8 cellular contexts compared by ENCODE assay signal in genomic region chr16:30092373-30093010, GRCh38. TPM values are rescaled to one million over a fixed set of nuclear protein-coding genes. Genes with fewer than 3 reads are reported as not detected.
DNase-seq lines count a peak whose midpoint lies in the region; ATAC-seq and TF ChIP-seq lines count a peak whose summit lies in the region.

No MANE protein-coding gene starts in this region.

- DNase-seq in AG20443 (ENCODE audit: low spot score) = peak; percentile 67
- DNase-seq in NCI-H526 (lab: John Stamatoyannopoulos, UW) = peak; percentile 76 to 91
- peak; percentile 78 for DNase-seq in activated CD4-positive, alpha-beta memory T cell treated with anti-CD3 and anti-CD28 coated beads, Interleukin-2, amount 10 ng/mL, durations not matched to agents 7 days and 5 days
- DNase-seq in endodermal cell = peak; percentile 95
- peak; percentile 93 for DNase-seq in mesenteric fat pad (ENCODE audit: low spot score)
- peak; percentile 85 for DNase-seq in stimulated activated CD8-positive, alpha-beta memory T cell treated with anti-CD3 and anti-CD28 coated beads, Interleukin-4, amount 100 ng/mL, for 48 hours

- CTCF ChIA-PET in activated CD4-positive, alpha-beta memory T cell treated with anti-CD3 and anti-CD28 coated beads, Interleukin-2, amount 10 ng/mL, durations not matched to agents 7 days and 5 days (lab: Charles Lee) = interaction anchor here (0.5 to 4.8 kb wide), 33 partner anchors 8 to 1883 kb away, joined by 3 to 58 read pairs (median 4); partner anchors contain the start of genes ALDOA, CORO1A, DCTPP1 and PPP4C

- H3K9ac ChIP-seq in endodermal cell (ENCODE audit: extremely low read depth, low read length, poor library complexity, severe bottlenecking) = peak overlapping the region; percentile 14

- peaks cover 12% of the 10 kb centered on the region for H3K9me3 ChIP-seq in endodermal cell (ENCODE audit: control insufficient read depth, low read length)

- 26 to 32% methylated on average over 11 to 22 of the region's 22 CpGs for WGBS in endodermal cell (ENCODE audit: insufficient coverage in 1 of 2, insufficient read length in 1 of 2), 2 experiments

- no peaks in the 10 kb centered on the region for H3K4me1 ChIP-seq in endodermal cell (ENCODE audit: control insufficient read depth, insufficient read depth, low read length)

- ATAC-seq in GM18868 (IDR thresholded peaks at IDR 0.05; ENCODE audit: unreplicated experiment) = peak; percentile 46
- peak; percentile 36 for ATAC-seq in HG03139 (IDR thresholded peaks at IDR 0.05; ENCODE audit: unreplicated experiment)

- peak overlapping the region; percentile 83 for H3K4me3 ChIP-seq in endodermal cell (ENCODE audit: low read length)

- peak; percentile 89 for TF ChIP-seq CTCF in endodermal cell (conservative IDR thresholded peaks at IDR 0.05)

- H3K4me1 Mint-ChIP-seq in activated CD4-positive, alpha-beta memory T cell treated with anti-CD3 and anti-CD28 coated beads, Interleukin-2, amount 10 ng/mL, durations not matched to agents 7 days and 5 days = peaks cover 68% of the 10 kb centered on the region
- H3K4me1 Mint-ChIP-seq in endodermal cell = peaks cover 19% of the 10 kb centered on the region

- H3K27ac Mint-ChIP-seq in activated CD4-positive, alpha-beta memory T cell treated with anti-CD3 and anti-CD28 coated beads, Interleukin-2, amount 10 ng/mL, durations not matched to agents 7 days and 5 days = peak overlapping the region; percentile 96
- peak overlapping the region; percentile 73 for H3K27ac Mint-ChIP-seq in endodermal cell

- peaks cover 9% of the 10 kb centered on the region for H3K9me3 Mint-ChIP-seq in activated CD4-positive, alpha-beta memory T cell treated with anti-CD3 and anti-CD28 coated beads, Interleukin-2, amount 10 ng/mL, durations not matched to agents 7 days and 5 days
- peaks cover 13% of the 10 kb centered on the region for H3K9me3 Mint-ChIP-seq in endodermal cell

- H3K27me3 ChIP-seq in endodermal cell (ENCODE audit: control insufficient read depth, insufficient read depth, low read length, poor library complexity, severe bottlenecking) = no peaks in the 10 kb centered on the region

- H3K36me3 Mint-ChIP-seq in activated CD4-positive, alpha-beta memory T cell treated with anti-CD3 and anti-CD28 coated beads, Interleukin-2, amount 10 ng/mL, durations not matched to agents 7 days and 5 days (ENCODE audit: low read depth) = peaks cover 44% of the 10 kb centered on the region
- H3K36me3 Mint-ChIP-seq in endodermal cell (ENCODE audit: low read depth) = peaks cover 17% of the 10 kb centered on the region

- H3K4me3 Mint-ChIP-seq in activated CD4-positive, alpha-beta memory T cell treated with anti-CD3 and anti-CD28 coated beads, Interleukin-2, amount 10 ng/mL, durations not matched to agents 7 days and 5 days = peak overlapping the region; percentile 88
- H3K4me3 Mint-ChIP-seq in endodermal cell = peak overlapping the region; percentile 71

- POLR2A ChIA-PET in activated CD4-positive, alpha-beta memory T cell treated with anti-CD3 and anti-CD28 coated beads, Interleukin-2, amount 10 ng/mL, durations not matched to agents 7 days and 5 days (lab: Charles Lee) = interaction anchor here (0.9 to 6.6 kb wide), 18 partner anchors 10 to 334 kb away, joined by 3 to 107 read pairs (median 4); partner anchors contain the start of genes ALDOA, CORO1A, PPP4C and SEPTIN1

- no peaks in the 10 kb centered on the region for H3K27me3 Mint-ChIP-seq in activated CD4-positive, alpha-beta memory T cell treated with anti-CD3 and anti-CD28 coated beads, Interleukin-2, amount 10 ng/mL, durations not matched to agents 7 days and 5 days
- no peaks in the 10 kb centered on the region for H3K27me3 Mint-ChIP-seq in endodermal cell (ENCODE audit: insufficient read depth)

- H3K27ac ChIP-seq in endodermal cell (ENCODE audit: low read depth, low read length) = peak overlapping the region; percentile 50

- H3K36me3 ChIP-seq in endodermal cell (ENCODE audit: control insufficient read depth, insufficient read depth, low read length) = no peaks in the 10 kb centered on the region

RNA-seq across cellular contexts. Expression of gene TBX6, which starts 0.8 kb away (rescaled TPM):
- 1 to 10 TPM; 1.9 to 2.5 TPM for total RNA-seq in activated CD4-positive, alpha-beta memory T cell treated with anti-CD3 and anti-CD28 coated beads, Interleukin-2, amount 10 ng/mL, durations not matched to agents 7 days and 5 days
- total RNA-seq in endodermal cell (1 to 10 TPM; 3.0 to 6.3 TPM), mesenteric fat pad (0.67 TPM)
- 3.4 TPM for polyA plus RNA-seq in endodermal cell (2013, experiment 1 of 2)
- polyA plus RNA-seq in endodermal cell (2013, experiment 2 of 2) = 3.1 TPM

RNA-seq across cellular contexts. Expression of gene YPEL3, which starts 3.5 kb away (rescaled TPM):
- total RNA-seq in activated CD4-positive, alpha-beta memory T cell treated with anti-CD3 and anti-CD28 coated beads, Interleukin-2, amount 10 ng/mL, durations not matched to agents 7 days and 5 days = 100 to 1,000 TPM in 1 of 2 experiments, 10 to 100 TPM in 1; 99.4 to 106 TPM
- total RNA-seq in endodermal cell = 10 to 100 TPM; 42.0 to 57.2 TPM
- polyA plus RNA-seq in endodermal cell (2013, experiment 1 of 2) = 39.8 TPM
- polyA plus RNA-seq in endodermal cell (2013, experiment 2 of 2) = 36.9 TPM
- total RNA-seq in mesenteric fat pad = 49.3 TPM

RNA-seq across cellular contexts. Expression of gene PPP4C, which starts 16.7 kb away (rescaled TPM):
- 100 to 1,000 TPM; 146 to 147 TPM for total RNA-seq in activated CD4-positive, alpha-beta memory T cell treated with anti-CD3 and anti-CD28 coated beads, Interleukin-2, amount 10 ng/mL, durations not matched to agents 7 days and 5 days
- total RNA-seq in endodermal cell (100 to 1,000 TPM; 150 to 151 TPM), mesenteric fat pad (81.1 TPM)
- polyA plus RNA-seq in endodermal cell (2013, experiment 1 of 2) = 140 TPM
- 132 TPM for polyA plus RNA-seq in endodermal cell (2013, experiment 2 of 2)

RNA-seq across cellular contexts. Expression of gene GDPD3, which starts 20.8 kb away (rescaled TPM):
- 10 to 100 TPM; 11.5 to 12.3 TPM for total RNA-seq in activated CD4-positive, alpha-beta memory T cell treated with anti-CD3 and anti-CD28 coated beads, Interleukin-2, amount 10 ng/mL, durations not matched to agents 7 days and 5 days
- total RNA-seq in endodermal cell = 1 to 10 TPM; 2.7 to 6.5 TPM
- polyA plus RNA-seq in endodermal cell (2013, experiment 1 of 2) = 5.8 TPM
- polyA plus RNA-seq in endodermal cell (2013, experiment 2 of 2) = 4.1 TPM
- total RNA-seq in mesenteric fat pad = 4.3 TPM

RNA-seq across cellular contexts. Expression of gene ALDOA, which starts 26.9 kb away (rescaled TPM):
- total RNA-seq in activated CD4-positive, alpha-beta memory T cell treated with anti-CD3 and anti-CD28 coated beads, Interleukin-2, amount 10 ng/mL, durations not matched to agents 7 days and 5 days = 1,000 to 10,000 TPM; 1,403 to 1,450 TPM
- total RNA-seq in endodermal cell = 100 to 1,000 TPM; 645 to 652 TPM
- 715 TPM for polyA plus RNA-seq in endodermal cell (2013, experiment 1 of 2)
- 666 TPM for polyA plus RNA-seq in endodermal cell (2013, experiment 2 of 2)
- 1,236 TPM for total RNA-seq in mesenteric fat pad

Comparison
In these comparisons a context has a peak if more than half of its experiments do, and no peak if none do; other contexts are left out.
1. Peak in every context shown above with its lines: DNase-seq, ATAC-seq, H3K4me3 ChIP-seq and H3K27ac ChIP-seq.